In genomic region chr2:25453199-25453903, GRCh38 we compare ENCODE assay signal across 9 cellular contexts.
A peak's percentile ranks its signal among the peaks of the same experiment; 100 is the strongest.
DNase-seq lines count a peak whose midpoint lies in the region; ATAC-seq and TF ChIP-seq lines count a peak whose summit lies in the region.
"Had no signal": no experiment of that assay in that cellular context is flagged by ENCODE, and none has a peak within 500 bp of the region (broad histone marks: within the 10 kb centered on the region; RNA-seq: fewer than 3 reads in every experiment).

No MANE protein-coding gene starts in this region.

- peaks cover 25% of the 10 kb centered on the region for H3K36me3 Mint-ChIP-seq in activated CD4-positive, alpha-beta memory T cell treated with anti-CD3 and anti-CD28 coated beads, Interleukin-2, amount 10 ng/mL, durations not matched to agents 7 days and 5 days (ENCODE audit: low read depth)
- H3K36me3 Mint-ChIP-seq in Caco-2 (ENCODE audit: insufficient read depth, unreplicated experiment), result peaks cover 4% of the 10 kb centered on the region

- BruUV-seq in Caco-2 (replicated peaks; lab: Mats Ljungman, UMichigan), result no TSS peak

- CTCF ChIA-PET in activated CD4-positive, alpha-beta memory T cell treated with anti-CD3 and anti-CD28 coated beads, Interleukin-2, amount 10 ng/mL, durations not matched to agents 7 days and 5 days (lab: Charles Lee), result interaction anchor here (0.9 to 2.3 kb wide), 7 partner anchors 16 to 243 kb away, joined by 3 to 17 read pairs (median 3); no protein-coding TSS in a partner anchor
- CTCF ChIA-PET in Caco-2 (lab: Charles Lee), result no interaction called here

- H3K4me3 ChIP-seq in Caco-2 (ENCODE audit: low read depth, low read length), result no peak overlapping the region
- H3K4me3 ChIP-seq: SK-N-MC had no signal

- TF ChIP-seq CTCF in Caco-2 (IDR thresholded peaks at IDR 0.05; ENCODE audit: insufficient read depth in 1 of 2, low read depth in 1 of 2, low read length in 1 of 2, severe bottlenecking in 1 of 2, unreplicated experiment in 1 of 2), result no peak

- ATAC-seq in GM19023 (IDR thresholded peaks at IDR 0.05; ENCODE audit: unreplicated experiment), result peak; percentile 73
- peak; percentile 83 for ATAC-seq in HG02763 (IDR thresholded peaks at IDR 0.05; ENCODE audit: unreplicated experiment)
- ATAC-seq in GM19397 (IDR thresholded peaks at IDR 0.05; ENCODE audit: unreplicated experiment), result no peak

- H3K27ac Mint-ChIP-seq in activated CD4-positive, alpha-beta memory T cell treated with anti-CD3 and anti-CD28 coated beads, Interleukin-2, amount 10 ng/mL, durations not matched to agents 7 days and 5 days, result peak overlapping the region; percentile 83
- no peak overlapping the region for H3K27ac Mint-ChIP-seq in Caco-2 (ENCODE audit: unreplicated experiment)

- H3K9me3 ChIP-seq in Caco-2, result no peaks in the 10 kb centered on the region

- H3K36me3 ChIP-seq in Caco-2 (ENCODE audit: control insufficient read depth, insufficient read depth, low read length), result no peaks in the 10 kb centered on the region

- intact Hi-C loops in Caco-2 (cut with micrococcal nuclease; ENCODE audit: unreplicated experiment), result no loop called here

- POLR2A ChIA-PET in activated CD4-positive, alpha-beta memory T cell treated with anti-CD3 and anti-CD28 coated beads, Interleukin-2, amount 10 ng/mL, durations not matched to agents 7 days and 5 days (lab: Charles Lee), result interaction anchor here (0.8 to 2.6 kb wide), 7 partner anchors 22 to 288 kb away, joined by 3 to 15 read pairs (median 5); no protein-coding TSS in a partner anchor
- POLR2A ChIA-PET in Caco-2 (lab: Charles Lee), result interaction anchor here (0.6 kb wide), 1 partner anchor 219 kb away, joined by 3 read pairs; no protein-coding TSS in a partner anchor

- no peaks in the 10 kb centered on the region for H3K9me3 Mint-ChIP-seq in activated CD4-positive, alpha-beta memory T cell treated with anti-CD3 and anti-CD28 coated beads, Interleukin-2, amount 10 ng/mL, durations not matched to agents 7 days and 5 days
- no peaks in the 10 kb centered on the region for H3K9me3 Mint-ChIP-seq in Caco-2 (ENCODE audit: unreplicated experiment)

- DNase-seq in activated CD4-positive, alpha-beta memory T cell treated with anti-CD3 and anti-CD28 coated beads, Interleukin-2, amount 10 ng/mL, durations not matched to agents 7 days and 5 days, result peak; percentile 37
- peak; percentile 9 to 25 for DNase-seq in stimulated activated CD4-positive, alpha-beta T cell treated with anti-CD3 and anti-CD28 coated beads, Interleukin-2, amount 100 ng/mL, for 48 hours
- DNase-seq in NCI-H1436 (lab: John Stamatoyannopoulos, UW) (no peak), Caco-2 (no peak)
- DNase-seq: effector memory CD4-positive, alpha-beta T cell had no signal

- peaks cover 29% of the 10 kb centered on the region for H3K4me1 Mint-ChIP-seq in activated CD4-positive, alpha-beta memory T cell treated with anti-CD3 and anti-CD28 coated beads, Interleukin-2, amount 10 ng/mL, durations not matched to agents 7 days and 5 days
- H3K4me1 Mint-ChIP-seq in Caco-2 (ENCODE audit: low read depth, unreplicated experiment), result peaks cover 21% of the 10 kb centered on the region

- peaks cover 23% of the 10 kb centered on the region for H3K4me1 ChIP-seq in Caco-2

- no peaks in the 10 kb centered on the region for H3K27me3 ChIP-seq in Caco-2 (replicated peaks; ENCODE audit: control insufficient read depth, insufficient read depth, low read length)

- no peaks in the 10 kb centered on the region for H3K27me3 Mint-ChIP-seq in activated CD4-positive, alpha-beta memory T cell treated with anti-CD3 and anti-CD28 coated beads, Interleukin-2, amount 10 ng/mL, durations not matched to agents 7 days and 5 days
- H3K27me3 Mint-ChIP-seq in Caco-2 (ENCODE audit: insufficient read depth, unreplicated experiment), result no peaks in the 10 kb centered on the region

- no peak overlapping the region for H3K4me3 Mint-ChIP-seq in activated CD4-positive, alpha-beta memory T cell treated with anti-CD3 and anti-CD28 coated beads, Interleukin-2, amount 10 ng/mL, durations not matched to agents 7 days and 5 days
- H3K4me3 Mint-ChIP-seq in Caco-2 (ENCODE audit: unreplicated experiment), result no peak overlapping the region

Comparison
In these comparisons a context has a peak if more than half of its experiments do, and no peak if none do; other contexts are left out.
1. DNase-seq: peak in activated CD4-positive, alpha-beta memory T cell treated with anti-CD3 and anti-CD28 coated beads, Interleukin-2, amount 10 ng/mL, durations not matched to agents 7 days and 5 days (single experiment) and stimulated activated CD4-positive, alpha-beta T cell treated with anti-CD3 and anti-CD28 coated beads, Interleukin-2, amount 100 ng/mL, for 48 hours (2 of 2); none in NCI-H1436 (single experiment) and Caco-2 (0 of 2).